15 cellular contexts compared by ENCODE assay signal in genomic region chr4:7661066-7661748, GRCh38.
DNase-seq lines count a peak whose midpoint lies in the region; ATAC-seq and TF ChIP-seq lines count a peak whose summit lies in the region.
"Had no signal": no experiment of that assay in that cellular context is flagged by ENCODE, and none has a peak within 500 bp of the region (broad histone marks: within the 10 kb centered on the region; RNA-seq: fewer than 3 reads in every experiment).

No MANE protein-coding gene starts in this region.

- H2BK5ac ChIP-seq in IMR-90 (ENCODE audit: low read depth, low read length, poor library complexity, severe bottlenecking) (no peak overlapping the region), neuronal stem cell (ENCODE audit: low read length) (no peak overlapping the region)

- no peak overlapping the region for H3K4me3 Mint-ChIP-seq in chondrocyte (ENCODE audit: unreplicated experiment)
- no peak overlapping the region for H3K4me3 Mint-ChIP-seq in activated CD4-positive, alpha-beta T cell treated with anti-CD3 and anti-CD28 coated beads, Interleukin-2, amount 10 ng/mL, durations not matched to agents 24 days and 14 days
- H3K4me3 Mint-ChIP-seq: CD14-positive monocyte; CD4-positive, alpha-beta memory T cell; GM23338; HFFc6 had no signal

- peaks cover 18% of the 10 kb centered on the region for H3K27me3 Mint-ChIP-seq in chondrocyte (ENCODE audit: low read depth)
- H3K27me3 Mint-ChIP-seq in activated CD4-positive, alpha-beta T cell treated with anti-CD3 and anti-CD28 coated beads, Interleukin-2, amount 10 ng/mL, durations not matched to agents 24 days and 14 days = no peaks in the 10 kb centered on the region
- H3K27me3 Mint-ChIP-seq: CD4-positive, alpha-beta memory T cell had no signal

- no peak overlapping the region for H3K4me2 ChIP-seq in IMR-90 (ENCODE audit: low read depth, low read length)
- H3K4me2 ChIP-seq in neuronal stem cell (ENCODE audit: insufficient read depth, low read length, poor library complexity, severe bottlenecking) = no peak overlapping the region
- H3K4me2 ChIP-seq: GM23338 had no signal

- H3K18ac ChIP-seq in IMR-90 (ENCODE audit: low read depth, low read length) = no peak overlapping the region
- peak overlapping the region; percentile 54 for H3K18ac ChIP-seq in neuronal stem cell (ENCODE audit: low read length)

- in situ Hi-C loops in IMR-90 (cut with MboI; ENCODE audit: low sequenced_read_pairs) = no loop called here

- no peaks in the 10 kb centered on the region for H3K9me3 Mint-ChIP-seq in chondrocyte (ENCODE audit: low read depth)
- no peaks in the 10 kb centered on the region for H3K9me3 Mint-ChIP-seq in activated CD4-positive, alpha-beta T cell treated with anti-CD3 and anti-CD28 coated beads, Interleukin-2, amount 10 ng/mL, durations not matched to agents 24 days and 14 days
- H3K9me3 Mint-ChIP-seq: GM23338, HFFc6 had no signal

- intact Hi-C loops in IMR-90 (cut with micrococcal nuclease) = no loop called here
- intact Hi-C loops in activated CD4-positive, alpha-beta T cell treated with anti-CD3 and anti-CD28 coated beads, Interleukin-2, amount 10 ng/mL, durations not matched to agents 24 days and 14 days (cut with micrococcal nuclease) = no loop called here

- H2AFZ ChIP-seq in IMR-90 (replicated peaks; ENCODE audit: low read length, poor library complexity) (peak overlapping the region; percentile 59), neuronal stem cell (ENCODE audit: low read length) (no peak overlapping the region)
- H2AFZ ChIP-seq: GM23338 had no signal

- H3K4me1 ChIP-seq in IMR-90 (ENCODE audit: control insufficient read depth, insufficient read depth, low read length) (peaks cover 4% of the 10 kb centered on the region), neuronal stem cell (ENCODE audit: control insufficient read depth in 2 of 2, insufficient read depth in 1 of 2, low read depth in 1 of 2, low read length in 2 of 2) (peaks cover 0 to 4% of the 10 kb centered on the region in 2 donors)
- H3K4me1 ChIP-seq: BE2C had no signal

- no peaks in the 10 kb centered on the region for H3K4me1 Mint-ChIP-seq in chondrocyte (ENCODE audit: low read depth)
- H3K4me1 Mint-ChIP-seq in activated CD4-positive, alpha-beta T cell treated with anti-CD3 and anti-CD28 coated beads, Interleukin-2, amount 10 ng/mL, durations not matched to agents 24 days and 14 days = peaks cover 2% of the 10 kb centered on the region
- H3K4me1 Mint-ChIP-seq: CD14-positive monocyte had no signal

- no peaks in the 10 kb centered on the region for H3K36me3 ChIP-seq in IMR-90 (ENCODE audit: control insufficient read depth, insufficient read depth, low read length)
- no peaks in the 10 kb centered on the region for H3K36me3 ChIP-seq in neuronal stem cell (replicated peaks in 1 of 2; ENCODE audit: control insufficient read depth in 2 of 2, insufficient read depth in 2 of 2, low read length in 2 of 2)
- H3K36me3 ChIP-seq: BE2C had no signal

- no peak overlapping the region for H3K4ac ChIP-seq in IMR-90 (ENCODE audit: low read depth, low read length)
- H3K4ac ChIP-seq in neuronal stem cell (ENCODE audit: low read length) = no peak overlapping the region

- no peak overlapping the region for H2BK12ac ChIP-seq in neuronal stem cell (ENCODE audit: low read length)

- H2BK15ac ChIP-seq in IMR-90 (ENCODE audit: low read depth, low read length) (no peak overlapping the region), neuronal stem cell (ENCODE audit: low read length) (no peak overlapping the region)

- H3K79me1 ChIP-seq in IMR-90 (ENCODE audit: low read depth in 1 of 2, low read length in 2 of 2) (no peaks in the 10 kb centered on the region), neuronal stem cell (ENCODE audit: low read depth, low read length) (peaks cover 1% of the 10 kb centered on the region)

- H3K27ac Mint-ChIP-seq in chondrocyte (ENCODE audit: unreplicated experiment) = no peak overlapping the region
- H3K27ac Mint-ChIP-seq in activated CD4-positive, alpha-beta T cell treated with anti-CD3 and anti-CD28 coated beads, Interleukin-2, amount 10 ng/mL, durations not matched to agents 24 days and 14 days = no peak overlapping the region
- H3K27ac Mint-ChIP-seq: GM23338, HFFc6 had no signal

- H4K20me1 ChIP-seq in IMR-90 (ENCODE audit: insufficient read depth, low read length) = peaks cover 3% of the 10 kb centered on the region; the same call in 1 of the 2 replicates

- dilution Hi-C loops in IMR-90 (cut with HindIII; ENCODE audit: low sequenced_read_pairs, unreplicated experiment) = no loop called here

- H3K9me3 ChIP-seq in IMR-90 (ENCODE audit: control insufficient read depth, insufficient read depth, low read length) (no peaks in the 10 kb centered on the region), neuronal stem cell (replicated peaks in 1 of 2; ENCODE audit: control insufficient read depth in 2 of 2, insufficient read depth in 1 of 2, low read depth in 1 of 2, low read length in 2 of 2) (no peaks in the 10 kb centered on the region)
- H3K9me3 ChIP-seq: BE2C had no signal

- H2AK9ac ChIP-seq in IMR-90 (replicated peaks; ENCODE audit: low read depth, low read length, poor library complexity) = no peak overlapping the region

- H2BK20ac ChIP-seq in IMR-90 (ENCODE audit: low read depth, low read length) = no peak overlapping the region

- H3K27ac ChIP-seq in IMR-90 (ENCODE audit: insufficient read depth, low read length) = no peak overlapping the region
- no peak overlapping the region for H3K27ac ChIP-seq in neuronal stem cell (replicated peaks; ENCODE audit: low read length)

- H3K27me3 ChIP-seq in IMR-90 (ENCODE audit: control insufficient read depth, insufficient read depth, low read length) = peaks cover 32% of the 10 kb centered on the region
- peaks cover 0 to 18% (median 0%) of the 10 kb centered on the region in 3 experiments for H3K27me3 ChIP-seq in neuronal stem cell (ENCODE audit: control insufficient read depth in 3 of 3, insufficient read depth in 3 of 3, low read depth in 1 of 3, low read length in 3 of 3)
- H3K27me3 ChIP-seq: BE2C had no signal

- H2BK120ac ChIP-seq in IMR-90 (ENCODE audit: low read depth, low read length) = no peak overlapping the region
- H2BK120ac ChIP-seq in neuronal stem cell (ENCODE audit: low read depth, low read length) = no peak overlapping the region

- H3K36me3 Mint-ChIP-seq in chondrocyte (ENCODE audit: low read depth) = no peaks in the 10 kb centered on the region
- no peaks in the 10 kb centered on the region for H3K36me3 Mint-ChIP-seq in activated CD4-positive, alpha-beta T cell treated with anti-CD3 and anti-CD28 coated beads, Interleukin-2, amount 10 ng/mL, durations not matched to agents 24 days and 14 days (ENCODE audit: low read depth)
- H3K36me3 Mint-ChIP-seq: CD14-positive monocyte; CD4-positive, alpha-beta memory T cell had no signal

- 88% methylated on average over 10 of the region's 23 CpGs; no CpG with 5 or more reads in 1 of the 2 experiments for WGBS in IMR-90 (ENCODE audit: extremely low coverage in 2 of 2, insufficient read length in 1 of 2), 2 experiments
- WGBS in neuronal stem cell (ENCODE audit: extremely low coverage in 2 of 2, insufficient read length in 2 of 2, insufficient replicate concordance in 1 of 2), 2 donors = no CpG with 5 or more reads among the region's 23 CpGs

- H3K4me3 ChIP-seq in IMR-90 (ENCODE audit: insufficient read depth, low read depth, low read length) (no peak overlapping the region), neuronal stem cell (ENCODE audit: low read length in 2 of 2) (no peak overlapping the region)
- H3K4me3 ChIP-seq: GM23338 had no signal

- BruUV-seq in IMR-90 (replicated peaks; lab: Mats Ljungman, UMichigan) = no TSS peak

- H4K91ac ChIP-seq in IMR-90 (ENCODE audit: insufficient read depth, low read depth, low read length) = no peak overlapping the region
- no peak overlapping the region for H4K91ac ChIP-seq in neuronal stem cell (ENCODE audit: low read depth, low read length, poor library complexity)

- no peak for TF ChIP-seq POLR2A in IMR-90 (IDR thresholded peaks at IDR 0.05; ENCODE audit: low read depth, low read length)
- no peak for TF ChIP-seq POLR2A in erythroblast (IDR thresholded peaks at IDR 0.05; ENCODE audit: low read length)

- no peak overlapping the region for H3K56ac ChIP-seq in IMR-90 (ENCODE audit: extremely low read depth, insufficient read depth, low read length)

- H3K23ac ChIP-seq in IMR-90 (ENCODE audit: low read depth, low read length) (no peak overlapping the region), neuronal stem cell (ENCODE audit: low read depth, low read length, poor library complexity) (no peak overlapping the region)

- H4K5ac ChIP-seq in IMR-90 (ENCODE audit: low read depth, low read length) = no peak overlapping the region

- H4K8ac ChIP-seq in IMR-90 (ENCODE audit: low read depth in 2 of 2, low read length in 2 of 2) (no peak overlapping the region), neuronal stem cell (ENCODE audit: low read depth, low read length) (no peak overlapping the region)

- H3K14ac ChIP-seq in IMR-90 (replicated peaks; ENCODE audit: low read depth, low read length) (no peak overlapping the region), neuronal stem cell (ENCODE audit: low read length) (peak overlapping the region; percentile 40)

- H2AK5ac ChIP-seq in IMR-90 (ENCODE audit: low read depth, low read length) (no peak overlapping the region), neuronal stem cell (ENCODE audit: low read depth, low read length) (no peak overlapping the region)

- no peak for TF ChIP-seq RAD21 in IMR-90 (IDR thresholded peaks at IDR 0.05; ENCODE audit: low read length)

- H3K9ac ChIP-seq in IMR-90 (ENCODE audit: low read depth, low read length) (no peak overlapping the region), neuronal stem cell (ENCODE audit: low read depth, low read length, poor library complexity) (no peak overlapping the region)

- H3K9me1 ChIP-seq in IMR-90 (ENCODE audit: insufficient read depth, low read length) = peaks cover 4% of the 10 kb centered on the region

- CTCF ChIA-PET in IMR-90 (lab: Yijun Ruan, JAX) = no interaction called here

- ATAC-seq in IMR-90 (ENCODE audit: low read depth) (no peak), HG02884 (IDR thresholded peaks at IDR 0.05; ENCODE audit: unreplicated experiment) (no peak)

- POLR2A ChIA-PET in IMR-90 (lab: Charles Lee; ENCODE audit: unreplicated experiment) = no interaction called here

- TF ChIP-seq CTCF in IMR-90 (conservative IDR thresholded peaks at IDR 0.05; ENCODE audit: low read depth, low read length) (no peak), chondrocyte (IDR thresholded peaks at IDR 0.05) (no peak)

- DNase-seq in IMR-90 (no peak), chondrocyte (ENCODE audit: low spot score) (peak; percentile 74), neuronal stem cell (ENCODE audit: low spot score) (no peak), erythroblast (lab: John Stamatoyannopoulos, UW) (no peak)
- no peak for DNase-seq in activated CD4-positive, alpha-beta T cell treated with anti-CD3 and anti-CD28 coated beads, Interleukin-2, amount 10 ng/mL, durations not matched to agents 24 days and 14 days
- DNase-seq: ACHN; BE2C; CD4-positive, alpha-beta memory T cell; DMS153; DMS79; GDM1; HFFc6 had no signal

TF ChIP-seq in IMR-90, 13 proteins besides CTCF, POLR2A, EP300 and RAD21 (continues in another document):
- TF ChIP-seq CEBPB (IDR thresholded peaks at IDR 0.05; ENCODE audit: low read depth, low read length) (no peak), FOS (IDR thresholded peaks at IDR 0.05; ENCODE audit: low read depth, low read length) (no peak), BHLHE40 (IDR thresholded peaks at IDR 0.05; ENCODE audit: low read depth, low read length) (no peak), NFE2L2 (IDR thresholded peaks at IDR 0.05; ENCODE audit: low read depth, low read length) (no peak)
